ENCODE assay signal across 29 cellular contexts in genomic region chr3:120311863-120312794, GRCh38. TPM values are rescaled to one million over a fixed set of nuclear protein-coding genes. Genes with fewer than 3 reads are reported as not detected.
DNase-seq lines count a peak whose midpoint lies in the region; ATAC-seq, FAIRE-seq and TF ChIP-seq lines count a peak whose summit lies in the region.
"Had no signal": no experiment of that assay in that cellular context is flagged by ENCODE, and none has a peak within 500 bp of the region (broad histone marks: within the 10 kb centered on the region; RNA-seq: fewer than 3 reads in every experiment).

No MANE protein-coding gene starts in this region.

- no peak for TF ChIP-seq CTCF in A673 (conservative IDR thresholded peaks at IDR 0.05; ENCODE audit: low read depth, low read length)

- POLR2A ChIA-PET in A673 (lab: Charles Lee; ENCODE audit: low non-redundant PET) = no interaction called here

- no peak for ATAC-seq in activated CD8-positive, alpha-beta memory T cell treated with anti-CD3 and anti-CD28 coated beads, Interleukin-2, amount 10 ng/mL, durations not matched to agents 7 days and 5 days
- ATAC-seq in activated T-helper 17 cell treated with anti-CD3 and anti-CD28 coated beads, Interleukin-2, amount 50 U/mL, for 72 hours (replicated peaks) = peak; percentile 44
- peak; percentile 34 for ATAC-seq in stimulated activated effector memory CD8-positive, alpha-beta T cell treated with anti-CD3 and anti-CD28 coated beads, Interleukin-12 subunit alpha, Interleukin-12 subunit beta, amount 100 ng/mL, for 72 hours
- ATAC-seq: HepG2, K562 had no signal

- no TSS peak for BruUV-seq in A673 (replicated peaks; lab: Mats Ljungman, UMichigan)

- no peak overlapping the region for H3K4me3 Mint-ChIP-seq in activated CD8-positive, alpha-beta memory T cell treated with anti-CD3 and anti-CD28 coated beads, Interleukin-2, amount 10 ng/mL, durations not matched to agents 7 days and 5 days
- H3K4me3 Mint-ChIP-seq in activated T-helper 17 cell treated with anti-CD3 and anti-CD28 coated beads, Interleukin-2, amount 50 U/mL, for 72 hours = no peak overlapping the region
- no peak overlapping the region for H3K4me3 Mint-ChIP-seq in stimulated activated effector memory CD8-positive, alpha-beta T cell treated with anti-CD3 and anti-CD28 coated beads, Interleukin-12 subunit alpha, Interleukin-12 subunit beta, amount 100 ng/mL, for 72 hours
- H3K4me3 Mint-ChIP-seq: CD4-positive, alpha-beta T cell had no signal

- peaks cover 24% of the 10 kb centered on the region for H3K36me3 Mint-ChIP-seq in activated CD8-positive, alpha-beta memory T cell treated with anti-CD3 and anti-CD28 coated beads, Interleukin-2, amount 10 ng/mL, durations not matched to agents 7 days and 5 days
- H3K36me3 Mint-ChIP-seq in activated T-helper 17 cell treated with anti-CD3 and anti-CD28 coated beads, Interleukin-2, amount 50 U/mL, for 72 hours (ENCODE audit: low read depth) = peaks cover 12% of the 10 kb centered on the region
- peaks cover 11% of the 10 kb centered on the region for H3K36me3 Mint-ChIP-seq in stimulated activated effector memory CD8-positive, alpha-beta T cell treated with anti-CD3 and anti-CD28 coated beads, Interleukin-12 subunit alpha, Interleukin-12 subunit beta, amount 100 ng/mL, for 72 hours

- H3K27me3 Mint-ChIP-seq in activated CD8-positive, alpha-beta memory T cell treated with anti-CD3 and anti-CD28 coated beads, Interleukin-2, amount 10 ng/mL, durations not matched to agents 7 days and 5 days = peaks cover 5% of the 10 kb centered on the region
- H3K27me3 Mint-ChIP-seq in activated T-helper 17 cell treated with anti-CD3 and anti-CD28 coated beads, Interleukin-2, amount 50 U/mL, for 72 hours = no peaks in the 10 kb centered on the region

- H3K4me1 Mint-ChIP-seq in activated CD8-positive, alpha-beta memory T cell treated with anti-CD3 and anti-CD28 coated beads, Interleukin-2, amount 10 ng/mL, durations not matched to agents 7 days and 5 days = peaks cover 9% of the 10 kb centered on the region
- H3K4me1 Mint-ChIP-seq in activated T-helper 17 cell treated with anti-CD3 and anti-CD28 coated beads, Interleukin-2, amount 50 U/mL, for 72 hours = peaks cover 6% of the 10 kb centered on the region
- peaks cover 16% of the 10 kb centered on the region for H3K4me1 Mint-ChIP-seq in stimulated activated effector memory CD8-positive, alpha-beta T cell treated with anti-CD3 and anti-CD28 coated beads, Interleukin-12 subunit alpha, Interleukin-12 subunit beta, amount 100 ng/mL, for 72 hours

- H3K27ac Mint-ChIP-seq in activated CD8-positive, alpha-beta memory T cell treated with anti-CD3 and anti-CD28 coated beads, Interleukin-2, amount 10 ng/mL, durations not matched to agents 7 days and 5 days = peak overlapping the region; percentile 39
- peak overlapping the region; percentile 23 for H3K27ac Mint-ChIP-seq in activated T-helper 17 cell treated with anti-CD3 and anti-CD28 coated beads, Interleukin-2, amount 50 U/mL, for 72 hours
- peak overlapping the region; percentile 44 for H3K27ac Mint-ChIP-seq in stimulated activated effector memory CD8-positive, alpha-beta T cell treated with anti-CD3 and anti-CD28 coated beads, Interleukin-12 subunit alpha, Interleukin-12 subunit beta, amount 100 ng/mL, for 72 hours
- H3K27ac Mint-ChIP-seq: CD4-positive, alpha-beta T cell had no signal

- no peaks in the 10 kb centered on the region for H3K36me3 ChIP-seq in A673 (ENCODE audit: insufficient read depth, low read length, poor library complexity, severe bottlenecking)
- H3K36me3 ChIP-seq: SJSA1 had no signal

- no peaks in the 10 kb centered on the region for H3K4me1 ChIP-seq in A673 (ENCODE audit: insufficient read depth, low read length, poor library complexity, severe bottlenecking)
- H3K4me1 ChIP-seq: BLaER1 treated with 17β-estradiol and CSF1 and Interleukin-3, amounts not matched to agents 10 nM and 100 nM; SJSA1 had no signal

- peaks cover 7% of the 10 kb centered on the region for H3K9me3 Mint-ChIP-seq in activated CD8-positive, alpha-beta memory T cell treated with anti-CD3 and anti-CD28 coated beads, Interleukin-2, amount 10 ng/mL, durations not matched to agents 7 days and 5 days (ENCODE audit: low read depth)
- peaks cover 10% of the 10 kb centered on the region for H3K9me3 Mint-ChIP-seq in activated T-helper 17 cell treated with anti-CD3 and anti-CD28 coated beads, Interleukin-2, amount 50 U/mL, for 72 hours
- H3K9me3 Mint-ChIP-seq in stimulated activated effector memory CD8-positive, alpha-beta T cell treated with anti-CD3 and anti-CD28 coated beads, Interleukin-12 subunit alpha, Interleukin-12 subunit beta, amount 100 ng/mL, for 72 hours = peaks cover 3% of the 10 kb centered on the region

- no peak overlapping the region for H3K4me3 ChIP-seq in A673 (ENCODE audit: low read depth, low read length, poor library complexity, severe bottlenecking)
- H3K4me3 ChIP-seq: BLaER1 treated with 17β-estradiol and CSF1 and Interleukin-3, amounts not matched to agents 10 nM and 100 nM; GM23248; K562; SJSA1 had no signal

- no peaks in the 10 kb centered on the region for H3K9me3 ChIP-seq in A673 (ENCODE audit: low read depth, low read length, poor library complexity, severe bottlenecking)
- H3K9me3 ChIP-seq: SJSA1 had no signal

- DNase-seq in activated CD8-positive, alpha-beta memory T cell treated with anti-CD3 and anti-CD28 coated beads, Interleukin-2, amount 10 ng/mL, durations not matched to agents 7 days and 5 days = no peak
- no peak for DNase-seq in activated CD8-positive, alpha-beta memory T cell treated with anti-CD3 and anti-CD28 coated beads, Interleukin-2, amount 50 U/mL, for 48 hours
- no peak for DNase-seq in GM18507 (ENCODE audit: extremely low spot score, insufficient read length, low read depth)
- DNase-seq in stimulated activated effector memory CD8-positive, alpha-beta T cell treated with anti-CD3 and anti-CD28 coated beads, Interleukin-12 subunit alpha, Interleukin-12 subunit beta, amount 100 ng/mL, for 72 hours (ENCODE audit: low spot score in 2 of 2) = no peak
- DNase-seq in NCI-H524 treated with DMSO at 0.1 percent for 48 hours (lab: John Stamatoyannopoulos, UW) = no peak
- DNase-seq in A673 (ENCODE audit: low spot score) = no peak
- DNase-seq: AML-193; CD4-positive, alpha-beta T cell; DMS79; EL; GF-D8; GM23248; H7; Kasumi-1; NCI-H1105; NCI-H1436 treated with DMSO at 0.1 percent for 48 hours; NCI-H1930; NCI-H2107; NCI-H446 treated with DMSO at 0.1 percent for 48 hours; NCI-H526 treated with DMSO at 0.1 percent for 48 hours; Right ventricle myocardium superior; RPMI8226 had no signal

- H3K27me3 ChIP-seq in A673 (replicated peaks; ENCODE audit: insufficient read depth, low read depth, low read length, poor library complexity) = no peaks in the 10 kb centered on the region
- H3K27me3 ChIP-seq: BLaER1 treated with 17β-estradiol and CSF1 and Interleukin-3, amounts not matched to agents 10 nM and 100 nM; SJSA1 had no signal

- no peak overlapping the region for H3K27ac ChIP-seq in A673 (ENCODE audit: low read depth, low read length, poor library complexity, severe bottlenecking)
- H3K27ac ChIP-seq: BLaER1 treated with 17β-estradiol and CSF1 and Interleukin-3, amounts not matched to agents 10 nM and 100 nM; GM23248; SJSA1 had no signal

- peak; percentile 62 for FAIRE-seq in GM18507 (lab: Jason Lieb, UNC)
- FAIRE-seq: A204.1, GM12892, HepG2, K562 had no signal

- intact Hi-C loops in A673 (cut with micrococcal nuclease; ENCODE audit: unreplicated experiment) = no loop called here

- CTCF ChIA-PET in activated CD8-positive, alpha-beta memory T cell treated with anti-CD3 and anti-CD28 coated beads, Interleukin-2, amount 10 ng/mL, durations not matched to agents 7 days and 5 days (lab: Charles Lee) = no interaction called here
- CTCF ChIA-PET in A673 (lab: Charles Lee) = no interaction called here

RNA-seq across cellular contexts. Expression of gene GPR156, which starts 27.1 kb away (rescaled TPM):
- total RNA-seq in activated CD8-positive, alpha-beta memory T cell treated with anti-CD3 and anti-CD28 coated beads, Interleukin-2, amount 10 ng/mL, durations not matched to agents 7 days and 5 days = not detected
- under 1 TPM in 1 of 2 donors, not detected in 1; 0.24 TPM for total RNA-seq in activated T-helper 17 cell treated with anti-CD3 and anti-CD28 coated beads, Interleukin-2, amount 50 U/mL, for 72 hours
- 0.62 and 1.2 TPM in 2 replicates for total RNA-seq in A673 (2021)
- total RNA-seq: GM23248, HepG2 had no signal

RNA-seq across cellular contexts. Expression of gene LRRC58, which starts 37.0 kb away (rescaled TPM):
- total RNA-seq in activated CD8-positive, alpha-beta memory T cell treated with anti-CD3 and anti-CD28 coated beads, Interleukin-2, amount 10 ng/mL, durations not matched to agents 7 days and 5 days = 10 to 100 TPM; 21.2 to 21.4 TPM
- 10 to 100 TPM; 20.1 to 33.8 TPM for total RNA-seq in activated T-helper 17 cell treated with anti-CD3 and anti-CD28 coated beads, Interleukin-2, amount 50 U/mL, for 72 hours
- total RNA-seq in A673 (2021) = 29.2 and 34.1 TPM in 2 replicates
